9 cellular contexts compared by ENCODE assay signal in genomic region chr7:142855756-142856564, GRCh38. TPM values are rescaled to one million over a fixed set of nuclear protein-coding genes. Genes with fewer than 3 reads are reported as not detected.
DNase-seq lines count a peak whose midpoint lies in the region; ATAC-seq and TF ChIP-seq lines count a peak whose summit lies in the region.
"Had no signal": no experiment of that assay in that cellular context is flagged by ENCODE, and none has a peak within 500 bp of the region (broad histone marks: within the 10 kb centered on the region; RNA-seq: fewer than 3 reads in every experiment).

No MANE protein-coding gene starts in this region.

- H3K27me3 ChIP-seq in HL-60 (ENCODE audit: insufficient read depth, poor library complexity, severe bottlenecking) (no peaks in the 10 kb centered on the region), right atrium auricular region (no peaks in the 10 kb centered on the region), skeletal muscle tissue (ENCODE audit: control insufficient read depth in 3 of 3, insufficient read depth in 3 of 3, low read length in 3 of 3) (no peaks in the 10 kb centered on the region)

- ATAC-seq in activated naive CD8-positive, alpha-beta T cell treated with anti-CD3 and anti-CD28 coated beads, Interleukin-2, amount 50 U/mL, for 24 hours, result no peak
- ATAC-seq in GM21786 (IDR thresholded peaks at IDR 0.05; ENCODE audit: unreplicated experiment) (no peak), HG02852 (IDR thresholded peaks at IDR 0.05; ENCODE audit: unreplicated experiment) (no peak), HG02840 (IDR thresholded peaks at IDR 0.05; ENCODE audit: low FRiP score, unreplicated experiment) (no peak)
- ATAC-seq: left colon had no signal

- H3K36me3 Mint-ChIP-seq in activated naive CD8-positive, alpha-beta T cell treated with anti-CD3 and anti-CD28 coated beads, Interleukin-2, amount 50 U/mL, for 24 hours (ENCODE audit: low read depth), result no peaks in the 10 kb centered on the region

- H3K36me3 ChIP-seq in right atrium auricular region (no peaks in the 10 kb centered on the region), skeletal muscle tissue (ENCODE audit: control insufficient read depth in 3 of 3, insufficient read depth in 3 of 3, low read length in 3 of 3) (no peaks in the 10 kb centered on the region)

- peak overlapping the region; percentile 70; the same call in 1 of the 2 replicates for H3K4me3 ChIP-seq in HL-60 (replicated peaks; ENCODE audit: insufficient read depth, low read length)
- peak overlapping the region; percentile 57 to 63 for H3K4me3 ChIP-seq in right atrium auricular region
- H3K4me3 ChIP-seq in skeletal muscle tissue (ENCODE audit: low read length in 3 of 3), result peak overlapping the region; percentile 65 to 92 (median 66)

- H3K27ac ChIP-seq in HL-60 (replicated peaks), result no peak overlapping the region
- H3K27ac ChIP-seq in right atrium auricular region, result peak overlapping the region in 1 of 2 donors; percentile 11
- no peak overlapping the region for H3K27ac ChIP-seq in skeletal muscle tissue (ENCODE audit: low read depth, low read length)

- H3K27ac Mint-ChIP-seq in activated naive CD8-positive, alpha-beta T cell treated with anti-CD3 and anti-CD28 coated beads, Interleukin-2, amount 50 U/mL, for 24 hours, result no peak overlapping the region

- H3K4me1 ChIP-seq in right atrium auricular region (peaks cover 0 to 17% of the 10 kb centered on the region in 2 donors), skeletal muscle tissue (ENCODE audit: control insufficient read depth in 3 of 3, insufficient read depth in 3 of 3, low read length in 3 of 3) (peaks cover 12 to 27% (median 20%) of the 10 kb centered on the region in 3 donors)

- peak overlapping the region; percentile 70 for H3K4me3 Mint-ChIP-seq in activated naive CD8-positive, alpha-beta T cell treated with anti-CD3 and anti-CD28 coated beads, Interleukin-2, amount 50 U/mL, for 24 hours

- no peaks in the 10 kb centered on the region for H3K9me3 Mint-ChIP-seq in activated naive CD8-positive, alpha-beta T cell treated with anti-CD3 and anti-CD28 coated beads, Interleukin-2, amount 50 U/mL, for 24 hours

- TF ChIP-seq CTCF in HL-60 (IDR thresholded peaks at IDR 0.05; ENCODE audit: insufficient read depth, low read length) (no peak), right atrium auricular region (IDR thresholded peaks at IDR 0.05) (no peak)

- no peaks in the 10 kb centered on the region for H3K9me3 ChIP-seq in right atrium auricular region
- no peaks in the 10 kb centered on the region for H3K9me3 ChIP-seq in skeletal muscle tissue (ENCODE audit: control insufficient read depth in 3 of 3, low read length in 3 of 3)

- peaks cover 14% of the 10 kb centered on the region for H3K4me1 Mint-ChIP-seq in activated naive CD8-positive, alpha-beta T cell treated with anti-CD3 and anti-CD28 coated beads, Interleukin-2, amount 50 U/mL, for 24 hours

- no peaks in the 10 kb centered on the region for H3K27me3 Mint-ChIP-seq in activated naive CD8-positive, alpha-beta T cell treated with anti-CD3 and anti-CD28 coated beads, Interleukin-2, amount 50 U/mL, for 24 hours

- DNase-seq in HL-60 (ENCODE audit: low read depth in 1 of 2, low spot score in 1 of 2) (no peak), right atrium auricular region (ENCODE audit: low spot score) (peak; percentile 69), kidney tubule cell (ENCODE audit: low spot score) (no peak)
- no peak for DNase-seq in activated naive CD8-positive, alpha-beta T cell treated with anti-CD3 and anti-CD28 coated beads, Interleukin-2, amount 50 U/mL, for 24 hours

- H3K9ac ChIP-seq in skeletal muscle tissue (ENCODE audit: low read depth in 1 of 3, low read length in 3 of 3), result peak overlapping the region in 2 of 3 donors; percentile 60 to 71

RNA-seq across cellular contexts. Expression of gene EPHB6, which starts 1.1 kb away (rescaled TPM):
- total RNA-seq in right atrium auricular region (10 to 100 TPM in 1 of 2 donors, 1 to 10 TPM in 1; 8.2 to 19.4 TPM), skeletal muscle tissue (1.0 TPM)

RNA-seq across cellular contexts. Expression of gene TRPV6, which starts 29.6 kb away (rescaled TPM):
- total RNA-seq in right atrium auricular region, result under 1 TPM; 0.19 to 0.71 TPM
- total RNA-seq in skeletal muscle tissue, result not detected
